ENCODE assay signal across 9 cellular contexts in genomic region chr1:29453502-29454240, GRCh38.
DNase-seq lines count a peak whose midpoint lies in the region; ATAC-seq, FAIRE-seq and TF ChIP-seq lines count a peak whose summit lies in the region.
"Had no signal": no experiment of that assay in that cellular context is flagged by ENCODE, and none has a peak within 500 bp of the region (broad histone marks: within the 10 kb centered on the region; RNA-seq: fewer than 3 reads in every experiment).

No MANE protein-coding gene starts in this region.

- no peak for FAIRE-seq in urothelium cell line (lab: Jason Lieb, UNC)

- H3K4me1 ChIP-seq in HEK293 (ENCODE audit: control insufficient read depth, insufficient read depth, low read length) = no peaks in the 10 kb centered on the region

- DNase-seq in CMK (ENCODE audit: low read depth) = peak; percentile 26
- DNase-seq in RPMI8226 = peak; percentile 68
- DNase-seq in fibroblast of the conjunctiva (ENCODE audit: low read depth) = peak; percentile 29
- DNase-seq in urothelium cell line (ENCODE audit: low spot score) = peak; percentile 75
- no peak for DNase-seq in mesenteric fat pad (ENCODE audit: low spot score)

- no peaks in the 10 kb centered on the region for H3K36me3 ChIP-seq in HEK293 (ENCODE audit: control insufficient read depth in 2 of 2, insufficient read depth in 1 of 2, low read length in 2 of 2)
- H3K36me3 ChIP-seq: thoracic aorta had no signal

- H3K27ac ChIP-seq in HEK293 (ENCODE audit: extremely low read depth, low read depth, low read length) = no peak overlapping the region
- H3K27ac ChIP-seq: thoracic aorta had no signal

- H3K4me3 ChIP-seq in HEK293 (ENCODE audit: low read depth, low read length) = no peak overlapping the region
- H3K4me3 ChIP-seq: thoracic aorta had no signal

- no peak for TF ChIP-seq CTCF in HEK293 (tag by site-specific recombination; IDR thresholded peaks at IDR 0.05)

- ATAC-seq in GM21515 (IDR thresholded peaks at IDR 0.05; ENCODE audit: unreplicated experiment) (no peak), HG02763 (IDR thresholded peaks at IDR 0.05; ENCODE audit: unreplicated experiment) (no peak)

- CTCF ChIA-PET in HEK293 (lab: Yijun Ruan, JAX) = interaction anchor here (0.6 to 0.7 kb wide), 3 partner anchors 13 to 121 kb away, joined by 3 to 5 read pairs (median 3); no protein-coding TSS in a partner anchor

- POLR2A ChIA-PET in HEK293 (lab: Yijun Ruan, JAX) = no interaction called here

- H3K9me3 ChIP-seq in HEK293 (ENCODE audit: control insufficient read depth, insufficient read depth, low read depth, low read length) = no peaks in the 10 kb centered on the region
- H3K9me3 ChIP-seq: thoracic aorta had no signal

TF ChIP-seq in HEK293, 187 proteins besides CTCF, POLR2A, EP300 and RAD21:
- peak; percentile 44 for TF ChIP-seq ZNF623 (tag by site-specific recombination; IDR thresholded peaks at IDR 0.05)
- TF ChIP-seq ZNF341 (tag by site-specific recombination; IDR thresholded peaks at IDR 0.05; ENCODE audit: low read depth) = 0 out of 2 replicates have a peak, but pooled peaks have one; percentile 25
- TF ChIP-seq ZNF37A (tag by site-specific recombination; IDR thresholded peaks at IDR 0.05) = no peak
- TF ChIP-seq ZBTB21 (tag by site-specific recombination; IDR thresholded peaks at IDR 0.05) = no peak
- peak; percentile 80 for TF ChIP-seq EGR2 (tag by site-specific recombination; IDR thresholded peaks at IDR 0.05; ENCODE audit: low read depth)
- peak; percentile 64 for TF ChIP-seq ZNF513 (tag by site-specific recombination; IDR thresholded peaks at IDR 0.05)
- peak; percentile 63 for TF ChIP-seq SCRT2 (tag by site-specific recombination; IDR thresholded peaks at IDR 0.05)
- no peak for TF ChIP-seq INSM2 (tag by site-specific recombination; IDR thresholded peaks at IDR 0.05)
- no peak for TF ChIP-seq ZNF362 (tag by site-specific recombination; IDR thresholded peaks at IDR 0.05)
- peak; percentile 51 for TF ChIP-seq SP3 (tag by site-specific recombination; IDR thresholded peaks at IDR 0.05)
- TF ChIP-seq GLIS1 (tag by site-specific recombination; IDR thresholded peaks at IDR 0.05) = peak; percentile 45
- 0 out of 2 replicates have a peak, but pooled peaks have one; percentile 27 for TF ChIP-seq KLF17 (tag by site-specific recombination; IDR thresholded peaks at IDR 0.05)
- TF ChIP-seq BCL6B (tag by site-specific recombination; IDR thresholded peaks at IDR 0.05) = no peak
- no peak for TF ChIP-seq ZNF354C (tag by site-specific recombination; IDR thresholded peaks at IDR 0.05; ENCODE audit: borderline replicate concordance, low read depth)
- TF ChIP-seq ZNF610 (tag by site-specific recombination; IDR thresholded peaks at IDR 0.05; ENCODE audit: borderline replicate concordance) = peak; percentile 38; the same call in 1 of the 2 replicates
- TF ChIP-seq ZEB2 (tag by site-specific recombination; IDR thresholded peaks at IDR 0.05) = no peak
- peak; percentile 45; the same call in 1 of the 2 replicates for TF ChIP-seq ZFHX2 (tag by site-specific recombination; conservative IDR thresholded peaks at IDR 0.05)
- 0 out of 2 replicates have a peak, but pooled peaks have one; percentile 22 for TF ChIP-seq ZNF366 (tag by site-specific recombination; conservative IDR thresholded peaks at IDR 0.05)
- no peak for TF ChIP-seq ZIC2 (tag by site-specific recombination; IDR thresholded peaks at IDR 0.05)
